In the genomic region with DNA sequence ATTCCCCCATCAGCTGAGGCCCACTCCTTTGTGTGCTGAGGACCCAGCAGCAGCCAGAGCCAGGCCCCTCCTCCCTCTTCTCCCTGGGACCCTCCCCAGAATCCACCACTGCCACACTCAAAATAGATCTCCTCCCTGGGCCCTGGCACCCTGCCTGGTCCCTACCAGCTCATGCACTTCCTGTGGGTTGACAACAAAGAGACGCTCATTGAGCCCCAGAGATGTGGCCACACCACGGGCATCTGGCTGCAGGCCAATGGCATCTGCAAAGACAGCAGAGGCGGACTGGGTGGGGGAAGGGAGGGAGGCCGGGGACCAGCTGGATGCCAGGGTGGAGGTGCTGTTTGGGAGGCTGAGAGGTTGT, we compare ENCODE assay signal across 9 cellular contexts. TPM values are rescaled to one million over a fixed set of nuclear protein-coding genes. Genes with fewer than 3 reads are reported as not detected.
A peak's percentile ranks its signal among the peaks of the same experiment; 100 is the strongest.
DNase-seq lines count a peak whose midpoint lies in the region; FAIRE-seq and TF ChIP-seq lines count a peak whose summit lies in the region.
"Had no signal": no experiment of that assay in that cellular context is flagged by ENCODE, and none has a peak within 500 bp of the region (broad histone marks: within the 10 kb centered on the region; RNA-seq: fewer than 3 reads in every experiment).

No MANE protein-coding gene starts in this region.

- no peak overlapping the region for H3K4me3 Mint-ChIP-seq in astrocyte (ENCODE audit: unreplicated experiment)

- H3K27ac ChIP-seq in DOHH2 (ENCODE audit: low read depth, low read length) (peak overlapping the region; percentile 29), astrocyte (ENCODE audit: low read depth, low read length) (no peak overlapping the region), mesenchymal stem cell (ENCODE audit: low read length, poor library complexity, severe bottlenecking) (no peak overlapping the region)

- peaks cover 12% of the 10 kb centered on the region for H3K36me3 Mint-ChIP-seq in astrocyte (ENCODE audit: low read depth, unreplicated experiment)

- H3K18ac ChIP-seq in mesenchymal stem cell (ENCODE audit: low read depth in 1 of 2, low read length in 2 of 2): no peak overlapping the region

- WGBS in mesenchymal stem cell: 39% methylated on average over 4 of the region's 4 CpGs

- H2AFZ ChIP-seq in Loucy (ENCODE audit: low read length): no peak overlapping the region
- peak overlapping the region; percentile 10 for H2AFZ ChIP-seq in astrocyte (ENCODE audit: low read depth, low read length)
- H2AFZ ChIP-seq in mesenchymal stem cell (ENCODE audit: low read depth, low read length): no peak overlapping the region

- H3K4me1 Mint-ChIP-seq in astrocyte (ENCODE audit: low read depth, unreplicated experiment): peaks cover 6% of the 10 kb centered on the region

- H3K27me3 ChIP-seq in DOHH2 (ENCODE audit: control insufficient read depth, low read length) (peaks cover 18% of the 10 kb centered on the region), Loucy (ENCODE audit: insufficient read depth, low read length, poor library complexity, severe bottlenecking) (no peaks in the 10 kb centered on the region), astrocyte (ENCODE audit: insufficient read depth, low read length) (peaks cover 18% of the 10 kb centered on the region), mesenchymal stem cell (ENCODE audit: control insufficient read depth in 1 of 2, insufficient read depth in 1 of 2, low read length in 2 of 2) (peaks cover 0 to 17% of the 10 kb centered on the region in 2 experiments)

- H2AK5ac ChIP-seq in mesenchymal stem cell (ENCODE audit: low read length, severe bottlenecking): no peak overlapping the region

- no peaks in the 10 kb centered on the region for H4K20me1 ChIP-seq in DOHH2 (ENCODE audit: control insufficient read depth, insufficient read depth, low read depth, low read length)
- H4K20me1 ChIP-seq in Loucy (ENCODE audit: insufficient read depth, low read length, poor library complexity, severe bottlenecking): no peaks in the 10 kb centered on the region
- no peaks in the 10 kb centered on the region for H4K20me1 ChIP-seq in astrocyte (ENCODE audit: insufficient read depth, low read length)

- H3K23ac ChIP-seq in mesenchymal stem cell (ENCODE audit: low read length in 2 of 2): no peak overlapping the region

- H3K4me3 ChIP-seq in DOHH2 (ENCODE audit: low read length) (no peak overlapping the region; the same call in 1 of the 2 replicates), Loucy (ENCODE audit: low read length, poor library complexity, severe bottlenecking) (peak overlapping the region; percentile 57), astrocyte (ENCODE audit: insufficient read depth, low read depth, low read length) (no peak overlapping the region), mesenchymal stem cell (ENCODE audit: insufficient read depth in 1 of 2, low read depth in 1 of 2, low read length in 2 of 2) (no peak overlapping the region)

- H3K79me2 ChIP-seq in DOHH2 (ENCODE audit: control insufficient read depth, low read length): no peaks in the 10 kb centered on the region
- peaks cover 3% of the 10 kb centered on the region; the same call in 1 of the 2 replicates for H3K79me2 ChIP-seq in Loucy (ENCODE audit: insufficient read depth, low read length)
- no peaks in the 10 kb centered on the region for H3K79me2 ChIP-seq in astrocyte (ENCODE audit: insufficient read depth, low read length)

- FAIRE-seq in astrocyte (lab: Jason Lieb, UNC): no peak
- FAIRE-seq in GM19239 (lab: Jason Lieb, UNC): no peak

- DNase-seq in T follicular helper cell (ENCODE audit: low read depth) (peak; percentile 46), astrocyte (ENCODE audit: low read depth) (no peak), mesenchymal stem cell (peak; percentile 18), GM19239 (ENCODE audit: insufficient read length, low spot score) (no peak), GM13976 (ENCODE audit: low spot score) (no peak)
- DNase-seq in stimulated activated naive CD4-positive, alpha-beta T cell (lab: John Stamatoyannopoulos, UW): peak; percentile 22 to 60 (median 58)

- H3K36me3 ChIP-seq in DOHH2 (ENCODE audit: control insufficient read depth, low read length) (no peaks in the 10 kb centered on the region), Loucy (ENCODE audit: insufficient read depth, low read length) (no peaks in the 10 kb centered on the region), astrocyte (ENCODE audit: insufficient read depth, low read length) (no peaks in the 10 kb centered on the region), mesenchymal stem cell (ENCODE audit: control insufficient read depth in 1 of 2, insufficient read depth in 2 of 2, low read depth in 1 of 2, low read length in 2 of 2) (peaks cover 0 to 77% of the 10 kb centered on the region in 2 experiments)

- peak overlapping the region; percentile 12 for H4K8ac ChIP-seq in mesenchymal stem cell (ENCODE audit: low read length)

- H2BK5ac ChIP-seq in mesenchymal stem cell (ENCODE audit: low read depth, low read length, poor library complexity, severe bottlenecking): no peak overlapping the region

- H3K9me2 ChIP-seq in DOHH2 (replicated peaks; ENCODE audit: control insufficient read depth, low read length): no peaks in the 10 kb centered on the region
- H3K9me2 ChIP-seq in Loucy (replicated peaks; ENCODE audit: low read depth, low read length): no peaks in the 10 kb centered on the region

- no peaks in the 10 kb centered on the region for H3K79me1 ChIP-seq in mesenchymal stem cell (replicated peaks; ENCODE audit: low read length, poor library complexity, severe bottlenecking)

- no peak overlapping the region for H3K14ac ChIP-seq in mesenchymal stem cell (ENCODE audit: low read length in 2 of 2)

- in situ Hi-C loops in GM13976 (cut with MboI; ENCODE audit: low sequenced_read_pairs, unreplicated experiment): no loop called here

- H3K4me2 ChIP-seq in DOHH2 (ENCODE audit: low read length) (peak overlapping the region; percentile 74), Loucy (ENCODE audit: low read depth, low read length, poor library complexity, severe bottlenecking) (peak overlapping the region; percentile 88), astrocyte (ENCODE audit: low read length) (no peak overlapping the region), mesenchymal stem cell (ENCODE audit: low read length, poor library complexity, severe bottlenecking) (no peak overlapping the region)

- no peak overlapping the region for H2BK12ac ChIP-seq in mesenchymal stem cell (ENCODE audit: low read length in 2 of 2)

- H3K9me3 ChIP-seq in DOHH2 (ENCODE audit: control insufficient read depth, insufficient read depth, low read length) (no peaks in the 10 kb centered on the region), Loucy (ENCODE audit: insufficient read depth, low read depth, low read length) (no peaks in the 10 kb centered on the region), astrocyte (ENCODE audit: insufficient read depth, low read depth, low read length) (no peaks in the 10 kb centered on the region), mesenchymal stem cell (ENCODE audit: control insufficient read depth, low read length) (no peaks in the 10 kb centered on the region)

- H2BK15ac ChIP-seq in mesenchymal stem cell (ENCODE audit: low read depth, poor library complexity, severe bottlenecking): no peak overlapping the region

- peak overlapping the region; percentile 9 for H2BK120ac ChIP-seq in mesenchymal stem cell (ENCODE audit: low read depth, low read length)

- no peak overlapping the region for H3K4ac ChIP-seq in mesenchymal stem cell (ENCODE audit: low read depth in 1 of 2, low read length in 2 of 2)

- peaks cover 47% of the 10 kb centered on the region for H3K27me3 Mint-ChIP-seq in astrocyte (ENCODE audit: low read depth, unreplicated experiment)

- H3K4me1 ChIP-seq in DOHH2 (ENCODE audit: control insufficient read depth, low read length) (peaks cover 34% of the 10 kb centered on the region), Loucy (ENCODE audit: insufficient read depth, low read length, poor library complexity, severe bottlenecking) (peaks cover 42% of the 10 kb centered on the region), astrocyte (ENCODE audit: insufficient read depth, low read length) (peaks cover 9% of the 10 kb centered on the region), mesenchymal stem cell (ENCODE audit: control insufficient read depth, insufficient read depth, low read depth, low read length) (peaks cover 18% of the 10 kb centered on the region)

- H4K91ac ChIP-seq in mesenchymal stem cell (ENCODE audit: low read length): no peak overlapping the region

- peaks cover 3% of the 10 kb centered on the region for H3K9me3 Mint-ChIP-seq in astrocyte (ENCODE audit: unreplicated experiment)

- TF ChIP-seq CTCF in DOHH2 (IDR thresholded peaks at IDR 0.05; ENCODE audit: low read depth, low read length, poor library complexity, severe bottlenecking): no peak
- TF ChIP-seq CTCF in Loucy (conservative IDR thresholded peaks at IDR 0.05; ENCODE audit: low read length): no peak
- TF ChIP-seq CTCF in astrocyte (IDR thresholded peaks at IDR 0.05; ENCODE audit: insufficient read depth, low read depth, low read length): no peak
- TF ChIP-seq CTCF in GM13976 (IDR thresholded peaks at IDR 0.05; ENCODE audit: borderline replicate concordance, control extremely low read depth, extremely low read depth, insufficient read depth, missing control alignments): no peak

- peaks cover 10% of the 10 kb centered on the region for H3F3A ChIP-seq in DOHH2 (ENCODE audit: control insufficient read depth, insufficient read depth)
- peaks cover 4% of the 10 kb centered on the region; the same call in 1 of the 2 replicates for H3F3A ChIP-seq in Loucy (ENCODE audit: low read depth)

- peak overlapping the region; percentile 73 for H3K27ac Mint-ChIP-seq in astrocyte (ENCODE audit: unreplicated experiment)

- H3K9ac ChIP-seq in Loucy (ENCODE audit: low read depth, low read length, poor library complexity, severe bottlenecking) (peak overlapping the region; percentile 77), astrocyte (ENCODE audit: low read length) (no peak overlapping the region), mesenchymal stem cell (ENCODE audit: low read length) (no peak overlapping the region)

RNA-seq across cellular contexts. Expression of a gene that starts 16.0 kb away (rescaled TPM):
- total RNA-seq in astrocyte: not detected in 2 replicates
- not detected for polyA plus RNA-seq in mesenchymal stem cell (2013, experiment 1 of 2)
- polyA plus RNA-seq in mesenchymal stem cell (2013, experiment 2 of 2): not detected
- total RNA-seq: fibroblast of villous mesenchyme had no signal

RNA-seq across cellular contexts. Expression of a gene that starts 17.4 kb away (rescaled TPM):
- 5.9 and 8.4 TPM in 2 replicates for total RNA-seq in astrocyte
- 1.2 TPM for polyA plus RNA-seq in mesenchymal stem cell (2013, experiment 1 of 2)
- 1.2 TPM for polyA plus RNA-seq in mesenchymal stem cell (2013, experiment 2 of 2)

RNA-seq across cellular contexts. Expression of a gene that starts 31.7 kb away (rescaled TPM):
- 17.7 and 23.8 TPM in 2 replicates for total RNA-seq in astrocyte
- 8.4 TPM for polyA plus RNA-seq in mesenchymal stem cell (2013, experiment 1 of 2)
- polyA plus RNA-seq in mesenchymal stem cell (2013, experiment 2 of 2): 8.3 TPM

RNA-seq across cellular contexts. Expression of a gene that starts 35.5 kb away (rescaled TPM):
- total RNA-seq in astrocyte: 36.2 and 39.2 TPM in 2 replicates
- 28.1 TPM for polyA plus RNA-seq in mesenchymal stem cell (2013, experiment 1 of 2)
- polyA plus RNA-seq in mesenchymal stem cell (2013, experiment 2 of 2): 30.9 TPM

Comparison
In these comparisons a context has a peak if more than half of its experiments do, and no peak if none do; other contexts are left out.
1. H3K4me2 ChIP-seq: peak in DOHH2 (single experiment) and Loucy (single experiment); none in astrocyte (single experiment) and mesenchymal stem cell (single experiment).
2. DNase-seq: peak in T follicular helper cell (single experiment), mesenchymal stem cell (single experiment) and stimulated activated naive CD4-positive, alpha-beta T cell (6 of 6); none in astrocyte (single experiment), GM19239 (single experiment) and GM13976 (single experiment).